ENCODE assay signal across 8 cellular contexts in genomic region chr19:45439569-45440258, GRCh38. TPM values are rescaled to one million over a fixed set of nuclear protein-coding genes. Genes with fewer than 3 reads are reported as not detected.
DNase-seq lines count a peak whose midpoint lies in the region; ATAC-seq, FAIRE-seq and TF ChIP-seq lines count a peak whose summit lies in the region.

No MANE protein-coding gene starts in this region.

- FAIRE-seq in A549 (lab: Jason Lieb, UNC), result no peak

- whole genome bisulfite sequencing in A549 (ENCODE audit: missing lambda C conversion rate), result 3% methylated on average over 33 of the region's 78 CpGs

- peak overlapping the region; percentile 52 for H3K4me3 ChIP-seq in A549

- H3K4me2 ChIP-seq in A549, result peak overlapping the region; percentile 73

- H3K4me1 ChIP-seq in A549, result peaks cover 27% of the 10 kb centered on the region

- peak; percentile 100 for TF ChIP-seq CTCF in A549 (IDR thresholded peaks at IDR 0.05)

- POLR2A ChIA-PET in A549 (lab: Yijun Ruan, JAX), result interaction anchor here (0.8 to 4.6 kb wide), 6 partner anchors 11 to 202 kb away, joined by 3 to 40 read pairs (median 6); partner anchors contain the start of gene FOSB

- peak; percentile 12; the same call in 1 of the 2 replicates for TF ChIP-seq POLR2A in A549 (IDR thresholded peaks at IDR 0.05; ENCODE audit: low read length)

- no peaks in the 10 kb centered on the region for H3K9me3 ChIP-seq in A549

- ATAC-seq in A549, result peak; percentile 26 to 55
- ATAC-seq in GM18502 (IDR thresholded peaks at IDR 0.05; ENCODE audit: poor library complexity, unreplicated experiment), result peak; percentile 61
- ATAC-seq in HG02938 (IDR thresholded peaks at IDR 0.05; ENCODE audit: unreplicated experiment), result peak; percentile 58

- no peak for TF ChIP-seq EP300 in A549 (IDR thresholded peaks at IDR 0.05)

- peak; percentile 77 to 99 for TF ChIP-seq RAD21 in A549 (conservative IDR thresholded peaks at IDR 0.05 in 1 of 2, IDR thresholded peaks at IDR 0.05 in 1 of 2)

- CTCF ChIA-PET in A549 (lab: Yijun Ruan, JAX), result interaction anchor here (0.5 to 27.6 kb wide), 62 partner anchors 9 to 485 kb away, joined by 3 to 1883 read pairs (median 4); partner anchors contain the start of genes BLOC1S3, ERCC1, FBXO46 and FOSB

- H3K27ac ChIP-seq in A549, result peak overlapping the region; percentile 80 to 95

- DNase-seq in A549 (ENCODE audit: low read depth in 1 of 2, low spot score in 1 of 2), result peak; percentile 74 to 83
- peak; percentile 83 for DNase-seq in NCI-H2227 (lab: John Stamatoyannopoulos, UW; ENCODE audit: unreplicated experiment)
- DNase-seq in activated CD4-positive, alpha-beta T cell treated with anti-CD3 and anti-CD28 coated beads for 1 hour, result peak; percentile 77
- DNase-seq in cerebellum (ENCODE audit: low spot score), result peak; percentile 87
- peak; percentile 75 for DNase-seq in kidney tubule cell (ENCODE audit: low spot score)
- peak; percentile 77 to 80 for DNase-seq in stimulated activated CD4-positive, alpha-beta T cell treated with anti-CD3 and anti-CD28 coated beads, Interleukin-1b, Interleukin-23, amount 100 ng/mL, for 4 hours (ENCODE audit: low read depth in 2 of 2)

TF ChIP-seq in A549, 52 proteins besides CTCF, POLR2A, EP300 and RAD21 (continues in another document):
- TF ChIP-seq ZC3H11A (IDR thresholded peaks at IDR 0.05) (no peak), MAZ (IDR thresholded peaks at IDR 0.05; ENCODE audit: borderline replicate concordance, low read depth, low read length) (peak; percentile 93), EHF (CRISPR knock-in tag; IDR thresholded peaks at IDR 0.05) (no peak), HES2 (IDR thresholded peaks at IDR 0.05) (no peak), RNF2 (IDR thresholded peaks at IDR 0.05; ENCODE audit: borderline replicate concordance, low read depth) (no peak), RARB (CRISPR knock-in tag; IDR thresholded peaks at IDR 0.05) (no peak), MAFK (IDR thresholded peaks at IDR 0.05; ENCODE audit: partially characterized antibody) (no peak), HOXA7 (CRISPR knock-in tag; IDR thresholded peaks at IDR 0.05) (no peak), ESRRA (IDR thresholded peaks at IDR 0.05; ENCODE audit: borderline replicate concordance, low read length) (no peak), HOXB13 (CRISPR knock-in tag; IDR thresholded peaks at IDR 0.05; ENCODE audit: low read depth) (no peak), CBX8 (IDR thresholded peaks at IDR 0.05) (no peak), FOSL2 (IDR thresholded peaks at IDR 0.05) (no peak), FOSL2 (CRISPR knock-in tag; IDR thresholded peaks at IDR 0.05) (peak; percentile 83), CEBPB (IDR thresholded peaks at IDR 0.05) (no peak), HDAC2 (IDR thresholded peaks at IDR 0.05) (no peak), ZSCAN20 (CRISPR knock-in tag; IDR thresholded peaks at IDR 0.05) (no peak), TFCP2L1 (CRISPR knock-in tag; IDR thresholded peaks at IDR 0.05) (no peak; the same call in none of the 2 replicates), BHLHE40 (IDR thresholded peaks at IDR 0.05; ENCODE audit: low read depth, low read length) (no peak), ZFP36 (IDR thresholded peaks at IDR 0.05; ENCODE audit: borderline replicate concordance, partially characterized antibody) (peak; percentile 39), GATA3 (IDR thresholded peaks at IDR 0.05; ENCODE audit: borderline replicate concordance) (peak; percentile 39; the same call in 1 of the 2 replicates), MYC (IDR thresholded peaks at IDR 0.05; ENCODE audit: borderline replicate concordance, low read length) (no peak; the same call in 1 of the 2 replicates), CHD2 (IDR thresholded peaks at IDR 0.05; ENCODE audit: low read length, partially characterized antibody) (no peak), SMC3 (IDR thresholded peaks at IDR 0.05) (peak; percentile 100), TP53 (CRISPR knock-in tag; IDR thresholded peaks at IDR 0.05) (peak; percentile 84; the same call in 1 of the 2 replicates), CBX2 (IDR thresholded peaks at IDR 0.05; ENCODE audit: borderline replicate concordance, low read depth) (no peak), EHMT2 (IDR thresholded peaks at IDR 0.05; ENCODE audit: low read depth) (no peak), NR3C1 (IDR thresholded peaks at IDR 0.05) (no peak), FOXS1 (CRISPR knock-in tag; IDR thresholded peaks at IDR 0.05) (no peak)
- TF ChIP-seq, protein P1, sequence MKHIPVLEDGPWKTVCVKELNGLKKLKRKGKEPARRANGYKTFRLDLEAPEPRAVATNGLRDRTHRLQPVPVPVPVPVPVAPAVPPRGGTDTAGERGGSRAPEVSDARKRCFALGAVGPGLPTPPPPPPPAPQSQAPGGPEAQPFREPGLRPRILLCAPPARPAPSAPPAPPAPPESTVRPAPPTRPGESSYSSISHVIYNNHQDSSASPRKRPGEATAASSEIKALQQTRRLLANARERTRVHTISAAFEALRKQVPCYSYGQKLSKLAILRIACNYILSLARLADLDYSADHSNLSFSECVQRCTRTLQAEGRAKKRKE (CRISPR knock-in tag; IDR thresholded peaks at IDR 0.05; ENCODE audit: low read depth), result no peak
- TF ChIP-seq, protein P2, sequence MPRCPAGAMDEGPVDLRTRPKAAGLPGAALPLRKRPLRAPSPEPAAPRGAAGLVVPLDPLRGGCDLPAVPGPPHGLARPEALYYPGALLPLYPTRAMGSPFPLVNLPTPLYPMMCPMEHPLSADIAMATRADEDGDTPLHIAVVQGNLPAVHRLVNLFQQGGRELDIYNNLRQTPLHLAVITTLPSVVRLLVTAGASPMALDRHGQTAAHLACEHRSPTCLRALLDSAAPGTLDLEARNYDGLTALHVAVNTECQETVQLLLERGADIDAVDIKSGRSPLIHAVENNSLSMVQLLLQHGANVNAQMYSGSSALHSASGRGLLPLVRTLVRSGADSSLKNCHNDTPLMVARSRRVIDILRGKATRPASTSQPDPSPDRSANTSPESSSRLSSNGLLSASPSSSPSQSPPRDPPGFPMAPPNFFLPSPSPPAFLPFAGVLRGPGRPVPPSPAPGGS (IDR thresholded peaks at IDR 0.05), result no peak; the same call in 2 of the 3 replicates
- TF ChIP-seq, protein P3, sequence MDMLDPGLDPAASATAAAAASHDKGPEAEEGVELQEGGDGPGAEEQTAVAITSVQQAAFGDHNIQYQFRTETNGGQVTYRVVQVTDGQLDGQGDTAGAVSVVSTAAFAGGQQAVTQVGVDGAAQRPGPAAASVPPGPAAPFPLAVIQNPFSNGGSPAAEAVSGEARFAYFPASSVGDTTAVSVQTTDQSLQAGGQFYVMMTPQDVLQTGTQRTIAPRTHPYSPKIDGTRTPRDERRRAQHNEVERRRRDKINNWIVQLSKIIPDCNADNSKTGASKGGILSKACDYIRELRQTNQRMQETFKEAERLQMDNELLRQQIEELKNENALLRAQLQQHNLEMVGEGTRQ (IDR thresholded peaks at IDR 0.05), result no peak

RNA-seq across cellular contexts. Expression of gene ERCC1, which starts 16.0 kb away (rescaled TPM):
- polyA plus RNA-seq in A549 (2011; rRNA removed), result 81.7 and 109 TPM in 2 replicates
- polyA plus RNA-seq in A549 (2012; cell fraction: cytosol; rRNA removed), result 165 and 195 TPM in 2 replicates
- 178 and 201 TPM in 2 replicates for polyA plus RNA-seq in A549 (2012; cell fraction: nucleus; rRNA removed)
- polyA plus RNA-seq in A549 (2017; fragmentation: RNase III; extraction: RNeasy Plus Mini Kit Qiagen cat#74134 plus additional on column Dnase treatment), result 89.7 to 97.6 TPM (median 93.0 TPM) in 3 replicates
- polyA minus RNA-seq in A549 (2011; rRNA and poly(A)+ RNA removed), result 175 and 210 TPM in 2 replicates
- total RNA-seq in cerebellum, result 36.9 TPM

RNA-seq across cellular contexts. Expression of gene FOSB, which starts 28.1 kb away (rescaled TPM):
- polyA plus RNA-seq in A549 (2011; rRNA removed) (27.9 and 48.8 TPM in 2 replicates), A549 (2017; fragmentation: RNase III; extraction: RNeasy Plus Mini Kit Qiagen cat#74134 plus additional on column Dnase treatment) (0.57 to 0.65 TPM (median 0.58 TPM) in 3 replicates)
- polyA plus RNA-seq in A549 (2012; cell fraction: cytosol; rRNA removed), result 90.2 and 102 TPM in 2 replicates
- 424 and 553 TPM in 2 replicates for polyA plus RNA-seq in A549 (2012; cell fraction: nucleus; rRNA removed)
- polyA minus RNA-seq in A549 (2011; rRNA and poly(A)+ RNA removed), result 82.7 and 141 TPM in 2 replicates
- 2.5 TPM for total RNA-seq in cerebellum

RNA-seq across cellular contexts. Expression of gene POLR1G, which starts 33.3 kb away (rescaled TPM):
- polyA plus RNA-seq in A549 (2011; rRNA removed) (11.7 and 15.1 TPM in 2 replicates), A549 (2017; fragmentation: RNase III; extraction: RNeasy Plus Mini Kit Qiagen cat#74134 plus additional on column Dnase treatment) (28.2 to 34.0 TPM (median 31.2 TPM) in 3 replicates)
- polyA plus RNA-seq in A549 (2012; cell fraction: cytosol; rRNA removed), result 22.5 and 22.8 TPM in 2 replicates
- 17.7 and 21.5 TPM in 2 replicates for polyA plus RNA-seq in A549 (2012; cell fraction: nucleus; rRNA removed)
- 7.0 and 9.0 TPM in 2 replicates for polyA minus RNA-seq in A549 (2011; rRNA and poly(A)+ RNA removed)
- total RNA-seq in cerebellum, result 2.9 TPM

RNA-seq across cellular contexts. Expression of gene PPP1R13L, which starts 34.8 kb away (rescaled TPM):
- polyA plus RNA-seq in A549 (2011; rRNA removed), result 3.2 and 5.7 TPM in 2 replicates
- 12.6 and 19.2 TPM in 2 replicates for polyA plus RNA-seq in A549 (2012; cell fraction: cytosol; rRNA removed)
- 33.8 and 53.7 TPM in 2 replicates for polyA plus RNA-seq in A549 (2012; cell fraction: nucleus; rRNA removed)
- 18.9 to 23.2 TPM (median 20.9 TPM) in 3 replicates for polyA plus RNA-seq in A549 (2017; fragmentation: RNase III; extraction: RNeasy Plus Mini Kit Qiagen cat#74134 plus additional on column Dnase treatment)
- 5.7 and 7.2 TPM in 2 replicates for polyA minus RNA-seq in A549 (2011; rRNA and poly(A)+ RNA removed)
- 1.4 TPM for total RNA-seq in cerebellum

RNA-seq across cellular contexts. Expression of gene RTN2, which starts 57.1 kb away (rescaled TPM):
- polyA plus RNA-seq in A549 (2011; rRNA removed), result 4.7 and 5.3 TPM in 2 replicates
- 4.7 and 7.4 TPM in 2 replicates for polyA plus RNA-seq in A549 (2012; cell fraction: cytosol; rRNA removed)
- polyA plus RNA-seq in A549 (2012; cell fraction: nucleus; rRNA removed), result 5.4 and 5.8 TPM in 2 replicates
- polyA plus RNA-seq in A549 (2017; fragmentation: RNase III; extraction: RNeasy Plus Mini Kit Qiagen cat#74134 plus additional on column Dnase treatment), result 6.3 to 9.0 TPM (median 8.1 TPM) in 3 replicates
- 6.7 and 10.8 TPM in 2 replicates for polyA minus RNA-seq in A549 (2011; rRNA and poly(A)+ RNA removed)
- 36.0 TPM for total RNA-seq in cerebellum

Comparison
In these comparisons a context has a peak if more than half of its experiments do, and no peak if none do; other contexts are left out.
1. Peak in every context shown above with its lines: DNase-seq, ATAC-seq, H3K4me3 ChIP-seq and H3K27ac ChIP-seq.